1 cellular context compared by ENCODE assay signal in the genomic region with DNA sequence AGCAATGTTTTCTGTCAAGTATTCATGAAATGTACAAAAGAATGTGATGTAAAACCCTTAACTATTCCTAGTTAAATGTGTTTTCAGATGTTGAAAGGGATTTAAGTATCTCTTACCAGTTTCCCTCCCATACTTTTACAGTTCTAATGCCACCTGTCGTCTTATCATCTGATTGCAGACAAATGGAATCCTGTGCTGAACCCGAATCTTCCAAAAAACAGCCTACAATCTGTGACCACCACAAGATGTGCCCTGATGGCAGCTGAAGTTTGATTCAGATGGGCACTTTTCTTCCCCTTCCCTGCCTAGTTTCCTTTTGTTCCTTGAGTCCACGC.
A peak's percentile ranks its signal among the peaks of the same experiment; 100 is the strongest.
TF ChIP-seq lines count a peak whose summit lies in the region.

No MANE protein-coding gene starts in this region.

TF ChIP-seq in HepG2, 621 proteins besides CTCF, POLR2A, EP300 and RAD21:
- TF ChIP-seq BRCA1 (CRISPR knock-in tag; IDR thresholded peaks at IDR 0.05) (no peak), ZNF816 (CRISPR knock-in tag; IDR thresholded peaks at IDR 0.05; ENCODE audit: borderline replicate concordance) (no peak), MZF1 (CRISPR knock-in tag; IDR thresholded peaks at IDR 0.05; ENCODE audit: borderline replicate concordance) (no peak), ZNF792 (CRISPR knock-in tag; IDR thresholded peaks at IDR 0.05) (no peak), PREB (CRISPR knock-in tag; IDR thresholded peaks at IDR 0.05) (no peak), POLR2AphosphoS5 (IDR thresholded peaks at IDR 0.05; ENCODE audit: low read depth, low read length) (peak; percentile 6; the same call in 1 of the 2 replicates)
- TF ChIP-seq, protein P1, sequence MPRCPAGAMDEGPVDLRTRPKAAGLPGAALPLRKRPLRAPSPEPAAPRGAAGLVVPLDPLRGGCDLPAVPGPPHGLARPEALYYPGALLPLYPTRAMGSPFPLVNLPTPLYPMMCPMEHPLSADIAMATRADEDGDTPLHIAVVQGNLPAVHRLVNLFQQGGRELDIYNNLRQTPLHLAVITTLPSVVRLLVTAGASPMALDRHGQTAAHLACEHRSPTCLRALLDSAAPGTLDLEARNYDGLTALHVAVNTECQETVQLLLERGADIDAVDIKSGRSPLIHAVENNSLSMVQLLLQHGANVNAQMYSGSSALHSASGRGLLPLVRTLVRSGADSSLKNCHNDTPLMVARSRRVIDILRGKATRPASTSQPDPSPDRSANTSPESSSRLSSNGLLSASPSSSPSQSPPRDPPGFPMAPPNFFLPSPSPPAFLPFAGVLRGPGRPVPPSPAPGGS (CRISPR knock-in tag; IDR thresholded peaks at IDR 0.05) = no peak
